8 cellular contexts compared by ENCODE assay signal in genomic region chr3:48548731-48549705, GRCh38. TPM values are rescaled to one million over a fixed set of nuclear protein-coding genes. Genes with fewer than 3 reads are reported as not detected.
DNase-seq lines count a peak whose midpoint lies in the region; ATAC-seq and TF ChIP-seq lines count a peak whose summit lies in the region.

No MANE protein-coding gene starts in this region.

- no peak overlapping the region for H3K9ac ChIP-seq in OCI-LY3 (ENCODE audit: low read length)

- H3K4me3 ChIP-seq in OCI-LY3 (ENCODE audit: low read length): no peak overlapping the region

- DNase-seq in GM04504 (ENCODE audit: low read depth) (peak; percentile 55), activated T-cell treated with anti-CD3 and anti-CD28 coated beads for 24 hours (ENCODE audit: low read depth) (peak; percentile 78), myocyte (ENCODE audit: low read depth) (peak; percentile 86)
- DNase-seq in stimulated activated CD8-positive, alpha-beta memory T cell treated with anti-CD3 and anti-CD28 coated beads, Interleukin-7, amount 100 ng/mL, for 24 hours (ENCODE audit: low read depth): peak; percentile 77

- no peak overlapping the region for H2AFZ ChIP-seq in OCI-LY3 (ENCODE audit: low read depth, low read length)

- TF ChIP-seq CTCF in OCI-LY3 (IDR thresholded peaks at IDR 0.05; ENCODE audit: low read depth, low read length): peak; percentile 95

- H3K4me1 ChIP-seq in OCI-LY3 (ENCODE audit: low read length): no peaks in the 10 kb centered on the region

- H3K4me2 ChIP-seq in OCI-LY3 (ENCODE audit: low read length): no peak overlapping the region

- H3K9me3 ChIP-seq in OCI-LY3 (ENCODE audit: insufficient read depth, low read length): no peaks in the 10 kb centered on the region

- H3K27me3 ChIP-seq in OCI-LY3 (ENCODE audit: low read depth, low read length): no peaks in the 10 kb centered on the region

- H4K20me1 ChIP-seq in OCI-LY3 (ENCODE audit: insufficient read depth, low read length): peaks cover 30% of the 10 kb centered on the region; the same call in 1 of the 2 replicates

- ATAC-seq in HG03135 (IDR thresholded peaks at IDR 0.05; ENCODE audit: unreplicated experiment): peak; percentile 62
- peak; percentile 81 for ATAC-seq in esophagus mucosa
- no peak for ATAC-seq in HG02938 (IDR thresholded peaks at IDR 0.05; ENCODE audit: unreplicated experiment)

- H3K27ac ChIP-seq in OCI-LY3 (ENCODE audit: low read length): no peak overlapping the region

- H3K36me3 ChIP-seq in OCI-LY3 (replicated peaks; ENCODE audit: low read depth, low read length): peaks cover 72% of the 10 kb centered on the region

- no peaks in the 10 kb centered on the region for H3K79me2 ChIP-seq in OCI-LY3 (ENCODE audit: low read length)

RNA-seq across cellular contexts. Expression of gene PFKFB4, which starts 7.6 kb away (rescaled TPM):
- total RNA-seq in esophagus mucosa (8.3 TPM), myocyte (7.0 and 8.1 TPM in 2 replicates)
- polyA plus RNA-seq in myocyte (2012): 9.8 TPM

RNA-seq across cellular contexts. Expression of gene UCN2, which starts 14.6 kb away (rescaled TPM):
- 2.2 TPM for total RNA-seq in esophagus mucosa
- total RNA-seq in myocyte: 0.11 and 0.31 TPM in 2 replicates
- polyA plus RNA-seq in myocyte (2012): 0.39 TPM

RNA-seq across cellular contexts. Expression of gene SHISA5, which starts 45.0 kb away (rescaled TPM):
- total RNA-seq in esophagus mucosa (210 TPM), myocyte (87.2 and 101 TPM in 2 replicates)
- polyA plus RNA-seq in myocyte (2012): 141 TPM

RNA-seq across cellular contexts. Expression of gene COL7A1, which starts 46.1 kb away (rescaled TPM):
- total RNA-seq in esophagus mucosa (86.4 TPM), myocyte (7.1 and 11.1 TPM in 2 replicates)
- polyA plus RNA-seq in myocyte (2012): 13.4 TPM
